1 cellular context compared by ENCODE assay signal in genomic region chr7:51316262-51316665, GRCh38.
A peak's percentile ranks its signal among the peaks of the same experiment; 100 is the strongest.
TF ChIP-seq lines count a peak whose summit lies in the region.

No MANE protein-coding gene starts in this region.

TF ChIP-seq in HepG2, 621 proteins besides CTCF, POLR2A, EP300 and RAD21 (continued from another document):
- TF ChIP-seq, protein P1, sequence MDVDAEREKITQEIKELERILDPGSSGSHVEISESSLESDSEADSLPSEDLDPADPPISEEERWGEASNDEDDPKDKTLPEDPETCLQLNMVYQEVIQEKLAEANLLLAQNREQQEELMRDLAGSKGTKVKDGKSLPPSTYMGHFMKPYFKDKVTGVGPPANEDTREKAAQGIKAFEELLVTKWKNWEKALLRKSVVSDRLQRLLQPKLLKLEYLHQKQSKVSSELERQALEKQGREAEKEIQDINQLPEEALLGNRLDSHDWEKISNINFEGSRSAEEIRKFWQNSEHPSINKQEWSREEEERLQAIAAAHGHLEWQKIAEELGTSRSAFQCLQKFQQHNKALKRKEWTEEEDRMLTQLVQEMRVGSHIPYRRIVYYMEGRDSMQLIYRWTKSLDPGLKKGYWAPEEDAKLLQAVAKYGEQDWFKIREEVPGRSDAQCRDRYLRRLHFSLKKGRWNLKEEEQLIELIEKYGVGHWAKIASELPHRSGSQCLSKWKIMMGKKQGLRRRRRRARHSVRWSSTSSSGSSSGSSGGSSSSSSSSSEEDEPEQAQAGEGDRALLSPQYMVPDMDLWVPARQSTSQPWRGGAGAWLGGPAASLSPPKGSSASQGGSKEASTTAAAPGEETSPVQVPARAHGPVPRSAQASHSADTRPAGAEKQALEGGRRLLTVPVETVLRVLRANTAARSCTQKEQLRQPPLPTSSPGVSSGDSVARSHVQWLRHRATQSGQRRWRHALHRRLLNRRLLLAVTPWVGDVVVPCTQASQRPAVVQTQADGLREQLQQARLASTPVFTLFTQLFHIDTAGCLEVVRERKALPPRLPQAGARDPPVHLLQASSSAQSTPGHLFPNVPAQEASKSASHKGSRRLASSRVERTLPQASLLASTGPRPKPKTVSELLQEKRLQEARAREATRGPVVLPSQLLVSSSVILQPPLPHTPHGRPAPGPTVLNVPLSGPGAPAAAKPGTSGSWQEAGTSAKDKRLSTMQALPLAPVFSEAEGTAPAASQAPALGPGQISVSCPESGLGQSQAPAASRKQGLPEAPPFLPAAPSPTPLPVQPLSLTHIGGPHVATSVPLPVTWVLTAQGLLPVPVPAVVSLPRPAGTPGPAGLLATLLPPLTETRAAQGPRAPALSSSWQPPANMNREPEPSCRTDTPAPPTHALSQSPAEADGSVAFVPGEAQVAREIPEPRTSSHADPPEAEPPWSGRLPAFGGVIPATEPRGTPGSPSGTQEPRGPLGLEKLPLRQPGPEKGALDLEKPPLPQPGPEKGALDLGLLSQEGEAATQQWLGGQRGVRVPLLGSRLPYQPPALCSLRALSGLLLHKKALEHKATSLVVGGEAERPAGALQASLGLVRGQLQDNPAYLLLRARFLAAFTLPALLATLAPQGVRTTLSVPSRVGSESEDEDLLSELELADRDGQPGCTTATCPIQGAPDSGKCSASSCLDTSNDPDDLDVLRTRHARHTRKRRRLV (CRISPR knock-in tag; IDR thresholded peaks at IDR 0.05) = no peak; the same call in 1 of the 2 replicates
- TF ChIP-seq DMTF1 (CRISPR knock-in tag; IDR thresholded peaks at IDR 0.05) (no peak), NRL (CRISPR knock-in tag; IDR thresholded peaks at IDR 0.05; ENCODE audit: borderline replicate concordance) (0 out of 2 replicates have a peak, but pooled peaks have one; percentile 29), KLF13 (CRISPR knock-in tag; IDR thresholded peaks at IDR 0.05) (no peak), TBX3 (IDR thresholded peaks at IDR 0.05; ENCODE audit: borderline replicate concordance) (peak; percentile 19; the same call in 1 of the 2 replicates), RFX1 (IDR thresholded peaks at IDR 0.05) (peak; percentile 55; the same call in 1 of the 2 replicates), ZSCAN30 (CRISPR knock-in tag; IDR thresholded peaks at IDR 0.05) (no peak), PITX1 (CRISPR knock-in tag; IDR thresholded peaks at IDR 0.05) (no peak), ZNF383 (CRISPR knock-in tag; IDR thresholded peaks at IDR 0.05; ENCODE audit: borderline replicate concordance) (no peak), ZNF570 (CRISPR knock-in tag; IDR thresholded peaks at IDR 0.05; ENCODE audit: borderline replicate concordance) (no peak), TAF15 (IDR thresholded peaks at IDR 0.05; ENCODE audit: low read depth, low read length, poor library complexity, severe bottlenecking) (peak; percentile 36), ZBTB38 (CRISPR knock-in tag; IDR thresholded peaks at IDR 0.05) (no peak), RNF2 (conservative IDR thresholded peaks at IDR 0.05; ENCODE audit: low read depth) (peak; percentile 55; the same call in 1 of the 2 replicates), HOXA9 (CRISPR knock-in tag; IDR thresholded peaks at IDR 0.05; ENCODE audit: borderline replicate concordance) (no peak), ZNF256 (CRISPR knock-in tag; conservative IDR thresholded peaks at IDR 0.05) (no peak), ZNF75D (CRISPR knock-in tag; IDR thresholded peaks at IDR 0.05; ENCODE audit: borderline replicate concordance) (no peak), CREBL2 (CRISPR knock-in tag; IDR thresholded peaks at IDR 0.05; ENCODE audit: borderline replicate concordance) (no peak), SIN3B (IDR thresholded peaks at IDR 0.05; ENCODE audit: low read length) (no peak), STAT5B (CRISPR knock-in tag; IDR thresholded peaks at IDR 0.05) (no peak), ARNT2 (CRISPR knock-in tag; IDR thresholded peaks at IDR 0.05; ENCODE audit: low read depth) (0 out of 2 replicates have a peak, but pooled peaks have one; percentile 43), FOXC1 (CRISPR knock-in tag; IDR thresholded peaks at IDR 0.05; ENCODE audit: borderline replicate concordance) (0 out of 2 replicates have a peak, but pooled peaks have one; percentile 1), ZNF720 (CRISPR knock-in tag; IDR thresholded peaks at IDR 0.05) (no peak), CAMTA2 (CRISPR knock-in tag; IDR thresholded peaks at IDR 0.05; ENCODE audit: borderline replicate concordance) (no peak), ZNF678 (CRISPR knock-in tag; IDR thresholded peaks at IDR 0.05) (peak; percentile 2; the same call in 1 of the 2 replicates), DBP (CRISPR knock-in tag; IDR thresholded peaks at IDR 0.05; ENCODE audit: not compliant biosample characterization) (no peak), ZNF207 (IDR thresholded peaks at IDR 0.05; ENCODE audit: borderline replicate concordance) (no peak), DR1 (CRISPR knock-in tag; IDR thresholded peaks at IDR 0.05) (no peak), SIX1 (CRISPR knock-in tag; IDR thresholded peaks at IDR 0.05; ENCODE audit: borderline replicate concordance) (no peak), ZNF562 (CRISPR knock-in tag; IDR thresholded peaks at IDR 0.05; ENCODE audit: borderline replicate concordance) (no peak), BORCS8-MEF2B (CRISPR knock-in tag; IDR thresholded peaks at IDR 0.05) (peak; percentile 11; the same call in 1 of the 2 replicates), CHCHD3 (CRISPR knock-in tag; IDR thresholded peaks at IDR 0.05) (no peak), ZNF746 (CRISPR knock-in tag; IDR thresholded peaks at IDR 0.05) (no peak), DPF2 (CRISPR knock-in tag; IDR thresholded peaks at IDR 0.05; ENCODE audit: borderline replicate concordance, low read depth) (no peak), TEAD2 (CRISPR knock-in tag; IDR thresholded peaks at IDR 0.05) (no peak)
- TF ChIP-seq, protein P2, sequence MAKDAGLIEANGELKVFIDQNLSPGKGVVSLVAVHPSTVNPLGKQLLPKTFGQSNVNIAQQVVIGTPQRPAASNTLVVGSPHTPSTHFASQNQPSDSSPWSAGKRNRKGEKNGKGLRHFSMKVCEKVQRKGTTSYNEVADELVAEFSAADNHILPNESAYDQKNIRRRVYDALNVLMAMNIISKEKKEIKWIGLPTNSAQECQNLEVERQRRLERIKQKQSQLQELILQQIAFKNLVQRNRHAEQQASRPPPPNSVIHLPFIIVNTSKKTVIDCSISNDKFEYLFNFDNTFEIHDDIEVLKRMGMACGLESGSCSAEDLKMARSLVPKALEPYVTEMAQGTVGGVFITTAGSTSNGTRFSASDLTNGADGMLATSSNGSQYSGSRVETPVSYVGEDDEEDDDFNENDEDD (CRISPR knock-in tag; IDR thresholded peaks at IDR 0.05; ENCODE audit: borderline replicate concordance) = no peak
- TF ChIP-seq, protein P3, sequence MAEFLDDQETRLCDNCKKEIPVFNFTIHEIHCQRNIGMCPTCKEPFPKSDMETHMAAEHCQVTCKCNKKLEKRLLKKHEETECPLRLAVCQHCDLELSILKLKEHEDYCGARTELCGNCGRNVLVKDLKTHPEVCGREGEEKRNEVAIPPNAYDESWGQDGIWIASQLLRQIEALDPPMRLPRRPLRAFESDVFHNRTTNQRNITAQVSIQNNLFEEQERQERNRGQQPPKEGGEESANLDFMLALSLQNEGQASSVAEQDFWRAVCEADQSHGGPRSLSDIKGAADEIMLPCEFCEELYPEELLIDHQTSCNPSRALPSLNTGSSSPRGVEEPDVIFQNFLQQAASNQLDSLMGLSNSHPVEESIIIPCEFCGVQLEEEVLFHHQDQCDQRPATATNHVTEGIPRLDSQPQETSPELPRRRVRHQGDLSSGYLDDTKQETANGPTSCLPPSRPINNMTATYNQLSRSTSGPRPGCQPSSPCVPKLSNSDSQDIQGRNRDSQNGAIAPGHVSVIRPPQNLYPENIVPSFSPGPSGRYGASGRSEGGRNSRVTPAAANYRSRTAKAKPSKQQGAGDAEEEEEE (CRISPR knock-in tag; IDR thresholded peaks at IDR 0.05; ENCODE audit: borderline replicate concordance) = no peak
- TF ChIP-seq, protein P4, sequence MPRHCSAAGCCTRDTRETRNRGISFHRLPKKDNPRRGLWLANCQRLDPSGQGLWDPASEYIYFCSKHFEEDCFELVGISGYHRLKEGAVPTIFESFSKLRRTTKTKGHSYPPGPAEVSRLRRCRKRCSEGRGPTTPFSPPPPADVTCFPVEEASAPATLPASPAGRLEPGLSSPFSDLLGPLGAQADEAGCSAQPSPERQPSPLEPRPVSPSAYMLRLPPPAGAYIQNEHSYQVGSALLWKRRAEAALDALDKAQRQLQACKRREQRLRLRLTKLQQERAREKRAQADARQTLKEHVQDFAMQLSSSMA (CRISPR knock-in tag; IDR thresholded peaks at IDR 0.05) = 0 out of 2 replicates have a peak, but pooled peaks have one; percentile 30
- TF ChIP-seq, protein P5, sequence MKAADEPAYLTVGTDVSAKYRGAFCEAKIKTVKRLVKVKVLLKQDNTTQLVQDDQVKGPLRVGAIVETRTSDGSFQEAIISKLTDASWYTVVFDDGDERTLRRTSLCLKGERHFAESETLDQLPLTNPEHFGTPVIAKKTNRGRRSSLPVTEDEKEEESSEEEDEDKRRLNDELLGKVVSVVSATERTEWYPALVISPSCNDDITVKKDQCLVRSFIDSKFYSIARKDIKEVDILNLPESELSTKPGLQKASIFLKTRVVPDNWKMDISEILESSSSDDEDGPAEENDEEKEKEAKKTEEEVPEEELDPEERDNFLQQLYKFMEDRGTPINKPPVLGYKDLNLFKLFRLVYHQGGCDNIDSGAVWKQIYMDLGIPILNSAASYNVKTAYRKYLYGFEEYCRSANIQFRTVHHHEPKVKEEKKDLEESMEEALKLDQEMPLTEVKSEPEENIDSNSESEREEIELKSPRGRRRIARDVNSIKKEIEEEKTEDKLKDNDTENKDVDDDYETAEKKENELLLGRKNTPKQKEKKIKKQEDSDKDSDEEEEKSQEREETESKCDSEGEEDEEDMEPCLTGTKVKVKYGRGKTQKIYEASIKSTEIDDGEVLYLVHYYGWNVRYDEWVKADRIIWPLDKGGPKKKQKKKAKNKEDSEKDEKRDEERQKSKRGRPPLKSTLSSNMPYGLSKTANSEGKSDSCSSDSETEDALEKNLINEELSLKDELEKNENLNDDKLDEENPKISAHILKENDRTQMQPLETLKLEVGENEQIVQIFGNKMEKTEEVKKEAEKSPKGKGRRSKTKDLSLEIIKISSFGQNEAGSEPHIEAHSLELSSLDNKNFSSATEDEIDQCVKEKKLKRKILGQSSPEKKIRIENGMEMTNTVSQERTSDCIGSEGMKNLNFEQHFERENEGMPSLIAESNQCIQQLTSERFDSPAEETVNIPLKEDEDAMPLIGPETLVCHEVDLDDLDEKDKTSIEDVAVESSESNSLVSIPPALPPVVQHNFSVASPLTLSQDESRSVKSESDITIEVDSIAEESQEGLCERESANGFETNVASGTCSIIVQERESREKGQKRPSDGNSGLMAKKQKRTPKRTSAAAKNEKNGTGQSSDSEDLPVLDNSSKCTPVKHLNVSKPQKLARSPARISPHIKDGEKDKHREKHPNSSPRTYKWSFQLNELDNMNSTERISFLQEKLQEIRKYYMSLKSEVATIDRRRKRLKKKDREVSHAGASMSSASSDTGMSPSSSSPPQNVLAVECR (CRISPR knock-in tag; IDR thresholded peaks at IDR 0.05; ENCODE audit: borderline replicate concordance) = no peak
- TF ChIP-seq, protein P6, sequence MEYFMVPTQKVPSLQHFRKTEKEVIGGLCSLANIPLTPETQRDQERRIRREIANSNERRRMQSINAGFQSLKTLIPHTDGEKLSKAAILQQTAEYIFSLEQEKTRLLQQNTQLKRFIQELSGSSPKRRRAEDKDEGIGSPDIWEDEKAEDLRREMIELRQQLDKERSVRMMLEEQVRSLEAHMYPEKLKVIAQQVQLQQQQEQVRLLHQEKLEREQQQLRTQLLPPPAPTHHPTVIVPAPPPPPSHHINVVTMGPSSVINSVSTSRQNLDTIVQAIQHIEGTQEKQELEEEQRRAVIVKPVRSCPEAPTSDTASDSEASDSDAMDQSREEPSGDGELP (IDR thresholded peaks at IDR 0.05; ENCODE audit: borderline replicate concordance, low read depth) = no peak
